33 cellular contexts compared by ENCODE assay signal in the genomic region with DNA sequence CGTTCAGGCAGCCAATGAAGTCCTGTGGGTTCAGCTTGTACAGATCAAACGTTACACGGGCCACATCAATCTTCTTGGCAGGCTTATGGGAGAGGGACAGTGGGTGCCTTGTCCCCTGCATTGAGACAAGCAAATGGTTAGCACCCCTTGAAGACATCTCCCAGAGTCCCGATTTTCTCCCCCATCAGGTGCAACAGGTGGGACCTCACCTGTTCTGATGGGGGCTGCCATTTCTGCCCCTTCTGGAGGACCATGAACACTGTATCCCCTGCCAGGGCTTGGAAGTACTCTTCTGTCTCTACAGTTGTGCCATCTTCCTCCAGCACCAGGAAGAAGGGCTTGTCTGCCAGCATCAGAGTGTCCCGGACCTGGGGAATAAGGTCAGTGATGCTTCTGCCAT. TPM values are rescaled to one million over a fixed set of nuclear protein-coding genes. Genes with fewer than 3 reads are reported as not detected.
"Had no signal": no experiment of that assay in that cellular context is flagged by ENCODE, and none has a peak within 500 bp of the region (broad histone marks: within the 10 kb centered on the region; RNA-seq: fewer than 3 reads in every experiment).

No MANE protein-coding gene starts in this region.

- H3K36me3 ChIP-seq: esophagus squamous epithelium, gastroesophageal sphincter had no signal

- H3K4me3 ChIP-seq: body of pancreas, esophagus squamous epithelium, gastroesophageal sphincter had no signal

- H3K27me3 ChIP-seq: body of pancreas, esophagus squamous epithelium, gastroesophageal sphincter had no signal

- H3K9me3 ChIP-seq: body of pancreas, esophagus squamous epithelium, gastroesophageal sphincter had no signal

- DNase-seq: activated CD4-positive, alpha-beta memory T cell treated with anti-CD3 and anti-CD28 coated beads, Interleukin-2, amount 10 ng/mL, durations not matched to agents 7 days and 5 days; activated CD4-positive, alpha-beta T cell treated with anti-CD3 and anti-CD28 coated beads for 1 hour; activated CD4-positive, alpha-beta T cell treated with anti-CD3 and anti-CD28 coated beads for 4 hours; activated CD4-positive, alpha-beta T cell treated with anti-CD3 and anti-CD28 coated beads, Interleukin-2, amount 10 ng/mL, durations not matched to agents 7 days and 5 days; activated CD4-positive, alpha-beta T cell treated with anti-CD3 and anti-CD28 coated beads, Interleukin-2, amount 50 U/mL, for 4 hours; activated CD8-positive, alpha-beta memory T cell treated with anti-CD3 and anti-CD28 coated beads, Interleukin-2, amount 50 U/mL, for 48 hours; activated gamma-delta T cell; activated naive CD4-positive, alpha-beta T cell; activated naive CD4-positive, alpha-beta T cell treated with anti-CD3 and anti-CD28 coated beads, Interleukin-2, amount 10 ng/mL, durations not matched to agents 7 days and 5 days; activated naive CD8-positive, alpha-beta T cell treated with anti-CD3 and anti-CD28 coated beads, Interleukin-2, amount 10 ng/mL, durations not matched to agents 7 days and 5 days; activated T-cell treated with anti-CD3 and anti-CD28 coated beads for 4 hours; activated T-cell treated with anti-CD3 and anti-CD28 coated beads, Interleukin-2, amount 50 U/mL, for 24 hours; activated T-cell treated with anti-CD3 and anti-CD28 coated beads, Interleukin-2, amount 50 U/mL, for 72 hours; amygdala; aorta; body of pancreas; caudate nucleus; effector CD8-positive, alpha-beta T cell; esophagus squamous epithelium; foreskin melanocyte; T-helper 2 cell had no signal

- H3K27ac ChIP-seq: body of pancreas, esophagus squamous epithelium, VCaP had no signal

- FAIRE-seq: colon, endometrium, endothelial cell of umbilical vein had no signal

- H3K4me1 ChIP-seq: body of pancreas had no signal

- ATAC-seq: activated naive CD4-positive, alpha-beta T cell treated with anti-CD3 and anti-CD28 coated beads, Interleukin-2, amount 50 U/mL, for 72 hours; activated T-cell treated with anti-CD3 and anti-CD28 coated beads, Interleukin-2, amount 50 U/mL, for 72 hours; body of pancreas; gastroesophageal sphincter; WTC11 had no signal

RNA-seq across cellular contexts. Expression of a gene that starts 10.1 kb away (rescaled TPM):
- total RNA-seq: activated CD4-positive, alpha-beta memory T cell treated with anti-CD3 and anti-CD28 coated beads, Interleukin-2, amount 10 ng/mL, durations not matched to agents 7 days and 5 days; activated CD4-positive, alpha-beta T cell treated with anti-CD3 and anti-CD28 coated beads, Interleukin-2, amount 10 ng/mL, durations not matched to agents 7 days and 5 days; activated naive CD4-positive, alpha-beta T cell treated with anti-CD3 and anti-CD28 coated beads, Interleukin-2, amount 50 U/mL, for 72 hours; activated naive CD8-positive, alpha-beta T cell treated with anti-CD3 and anti-CD28 coated beads, Interleukin-2, amount 10 ng/mL, durations not matched to agents 7 days and 5 days; chondrocyte; dermis microvascular lymphatic vessel endothelial cell; endothelial cell of umbilical vein; esophagus squamous epithelium; fibroblast of villous mesenchyme; glomerular endothelial cell; T-helper 1 cell treated with Interleukin-12 subunit alpha and Interleukin-12 subunit beta and Interleukin-4 antibody, amounts not matched to agents 30 ng/mL and 1 ng/mL, for 36 hours; WTC11 had no signal
